ENCODE assay signal across 24 cellular contexts in the genomic region with DNA sequence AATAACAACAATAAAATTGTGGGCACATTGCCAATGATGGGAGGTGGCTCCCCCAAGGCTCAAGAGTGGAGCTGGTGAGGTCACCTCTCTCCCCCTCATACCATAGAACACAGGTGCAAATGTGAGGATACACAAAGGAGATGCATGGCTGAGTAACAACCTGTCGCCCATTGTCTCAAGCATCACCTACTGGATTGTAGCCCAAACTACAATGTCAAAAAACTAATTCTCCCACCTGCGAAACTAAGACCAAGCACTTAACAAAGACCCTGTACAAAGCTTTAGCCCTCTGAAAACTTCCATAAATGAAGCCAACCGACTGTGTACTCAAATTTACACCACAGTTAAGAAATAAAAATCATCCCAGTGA. TPM values are rescaled to one million over a fixed set of nuclear protein-coding genes. Genes with fewer than 3 reads are reported as not detected.
"Had no signal": no experiment of that assay in that cellular context is flagged by ENCODE, and none has a peak within 500 bp of the region (broad histone marks: within the 10 kb centered on the region; RNA-seq: fewer than 3 reads in every experiment).

No MANE protein-coding gene starts in this region.

- H3K9me3 ChIP-seq: lower lobe of right lung, right lobe of liver, thyroid gland, upper lobe of right lung had no signal

- H3K36me3 Mint-ChIP-seq: activated naive CD4-positive, alpha-beta T cell treated with anti-CD3 and anti-CD28 coated beads, Interleukin-2, amount 50 U/mL, for 72 hours had no signal

- H3K27me3 ChIP-seq: brain microvascular endothelial cell, esophagus muscularis mucosa, right lobe of liver, thyroid gland, upper lobe of right lung had no signal

- DNase-seq: activated T-cell treated with anti-CD3 and anti-CD28 coated beads, Interleukin-2, amount 50 U/mL, for 24 hours; brain microvascular endothelial cell; central memory CD4-positive, alpha-beta T cell; effector memory CD8-positive, alpha-beta T cell; glutamatergic neuron; hippocampal formation; naive thymus-derived CD4-positive, alpha-beta T cell; posterior cingulate gyrus; right lobe of liver; stimulated activated CD4-positive, alpha-beta T cell treated with anti-CD3 and anti-CD28 coated beads, Interleukin-1b, Interleukin-23, amount 100 ng/mL, for 48 hours; substantia nigra; T-helper 9 cell had no signal

- H3K27ac Mint-ChIP-seq: activated naive CD4-positive, alpha-beta T cell treated with anti-CD3 and anti-CD28 coated beads, Interleukin-2, amount 50 U/mL, for 72 hours; activated T-cell treated with anti-CD3 and anti-CD28 coated beads, Interleukin-2, amount 50 U/mL, for 24 hours; activated T-helper 17 cell treated with anti-CD3 and anti-CD28 coated beads, Interleukin-2, amount 50 U/mL, for 72 hours; effector memory CD8-positive, alpha-beta T cell; naive thymus-derived CD4-positive, alpha-beta T cell; stimulated activated naive CD8-positive, alpha-beta T cell treated with anti-CD3 and anti-CD28 coated beads, Interleukin-15, Interleukin-2, amounts not matched to agents 100 ng/mL and 50 ng/mL, for 24 hours had no signal

- H3K9me3 Mint-ChIP-seq: activated naive CD4-positive, alpha-beta T cell treated with anti-CD3 and anti-CD28 coated beads, Interleukin-2, amount 50 U/mL, for 72 hours; activated T-cell treated with anti-CD3 and anti-CD28 coated beads, Interleukin-2, amount 50 U/mL, for 24 hours; activated T-helper 17 cell treated with anti-CD3 and anti-CD28 coated beads, Interleukin-2, amount 50 U/mL, for 72 hours; effector memory CD8-positive, alpha-beta T cell; naive thymus-derived CD4-positive, alpha-beta T cell; neural crest cell; stimulated activated naive CD8-positive, alpha-beta T cell treated with anti-CD3 and anti-CD28 coated beads, Interleukin-15, Interleukin-2, amounts not matched to agents 100 ng/mL and 50 ng/mL, for 24 hours had no signal

- H3K4me3 Mint-ChIP-seq: activated T-cell treated with anti-CD3 and anti-CD28 coated beads, Interleukin-2, amount 50 U/mL, for 24 hours; activated T-helper 17 cell treated with anti-CD3 and anti-CD28 coated beads, Interleukin-2, amount 50 U/mL, for 72 hours; effector memory CD8-positive, alpha-beta T cell; naive thymus-derived CD4-positive, alpha-beta T cell; neural crest cell; stimulated activated naive CD8-positive, alpha-beta T cell treated with anti-CD3 and anti-CD28 coated beads, Interleukin-15, Interleukin-2, amounts not matched to agents 100 ng/mL and 50 ng/mL, for 24 hours had no signal

- H3K4me1 ChIP-seq: esophagus muscularis mucosa, lower lobe of right lung, right lobe of liver, thyroid gland, upper lobe of right lung had no signal

- H3K27ac ChIP-seq: brain microvascular endothelial cell, esophagus muscularis mucosa, lower lobe of right lung, right lobe of liver, skin epidermis, thyroid gland, upper lobe of right lung had no signal

- H3K4me1 Mint-ChIP-seq: activated T-helper 17 cell treated with anti-CD3 and anti-CD28 coated beads, Interleukin-2, amount 50 U/mL, for 72 hours; naive thymus-derived CD4-positive, alpha-beta T cell; neural crest cell had no signal

- FAIRE-seq: colon, frontal cortex, kidney had no signal

- H3K4me3 ChIP-seq: esophagus muscularis mucosa, lower lobe of right lung, right lobe of liver, skin epidermis, thyroid gland, upper lobe of right lung had no signal

- H3K36me3 ChIP-seq: brain microvascular endothelial cell, esophagus muscularis mucosa, lower lobe of right lung, right lobe of liver, thyroid gland, upper lobe of right lung had no signal

- ATAC-seq: activated naive CD4-positive, alpha-beta T cell treated with anti-CD3 and anti-CD28 coated beads, Interleukin-2, amount 50 U/mL, for 72 hours; activated T-helper 17 cell treated with anti-CD3 and anti-CD28 coated beads, Interleukin-2, amount 50 U/mL, for 72 hours; effector memory CD8-positive, alpha-beta T cell; naive thymus-derived CD4-positive, alpha-beta T cell; right lobe of liver had no signal

RNA-seq across cellular contexts. Expression of a gene that starts 50.4 kb away (rescaled TPM):
- total RNA-seq: activated naive CD4-positive, alpha-beta T cell treated with anti-CD3 and anti-CD28 coated beads, Interleukin-2, amount 50 U/mL, for 72 hours; right lobe of liver had no signal
